Comparison of ENCODE assay signal across 19 cellular contexts in the genomic region with DNA sequence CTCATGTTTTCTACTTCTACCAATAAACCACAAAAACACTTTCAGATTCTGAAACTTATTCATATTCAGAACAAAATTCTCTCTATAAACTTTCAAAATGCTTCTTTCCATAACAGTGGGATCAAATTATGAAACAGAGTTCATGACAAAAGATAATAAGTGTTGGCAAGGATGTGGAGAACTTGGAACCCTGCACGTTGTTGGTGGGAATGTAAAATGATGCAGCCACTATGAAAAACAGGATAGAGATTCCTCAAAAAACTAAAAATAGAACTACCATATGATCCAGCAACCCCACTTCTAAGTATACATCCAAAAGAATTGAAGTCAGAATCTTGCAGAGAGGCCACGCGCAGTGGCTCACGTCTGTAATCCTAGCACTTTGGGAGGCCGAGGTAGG. TPM values are rescaled to one million over a fixed set of nuclear protein-coding genes. Genes with fewer than 3 reads are reported as not detected.
DNase-seq lines count a peak whose midpoint lies in the region; ATAC-seq, FAIRE-seq and TF ChIP-seq lines count a peak whose summit lies in the region.
"Had no signal": no experiment of that assay in that cellular context is flagged by ENCODE, and none has a peak within 500 bp of the region (broad histone marks: within the 10 kb centered on the region; RNA-seq: fewer than 3 reads in every experiment).

No MANE protein-coding gene starts in this region.

- no peak for ATAC-seq in HG03342 (IDR thresholded peaks at IDR 0.05; ENCODE audit: unreplicated experiment)
- no peak for ATAC-seq in HG02588 (IDR thresholded peaks at IDR 0.05; ENCODE audit: unreplicated experiment)
- ATAC-seq: CD8-positive, alpha-beta T cell had no signal

- H3K9me3 Mint-ChIP-seq in chondrocyte (ENCODE audit: low read depth), result no peaks in the 10 kb centered on the region
- H3K9me3 Mint-ChIP-seq: CD8-positive, alpha-beta T cell; HFFc6 had no signal

- H3K4me1 ChIP-seq in BE2C, result peaks cover 7% of the 10 kb centered on the region; the same call in 1 of the 2 replicates
- H3K4me1 ChIP-seq: BLaER1 had no signal

- H3K27me3 Mint-ChIP-seq in chondrocyte (ENCODE audit: low read depth), result no peaks in the 10 kb centered on the region
- H3K27me3 Mint-ChIP-seq: CD4-positive, CD25-positive, alpha-beta regulatory T cell had no signal

- H3K4me3 Mint-ChIP-seq in chondrocyte (ENCODE audit: unreplicated experiment), result no peak overlapping the region
- H3K4me3 Mint-ChIP-seq: CD4-positive, CD25-positive, alpha-beta regulatory T cell; CD8-positive, alpha-beta T cell; HFFc6 had no signal

- H3K4me1 Mint-ChIP-seq in chondrocyte (ENCODE audit: low read depth), result peaks cover 14% of the 10 kb centered on the region
- H3K4me1 Mint-ChIP-seq: CD4-positive, CD25-positive, alpha-beta regulatory T cell had no signal

- TF ChIP-seq CTCF in chondrocyte (IDR thresholded peaks at IDR 0.05) (no peak), BE2C (IDR thresholded peaks at IDR 0.05; ENCODE audit: low read depth, low read length) (no peak)

- no peak overlapping the region for H3K4me3 ChIP-seq in BE2C (ENCODE audit: low read depth, low read length)
- H3K4me3 ChIP-seq: BLaER1, HAP-1 had no signal

- peaks cover 53% of the 10 kb centered on the region for H3K36me3 ChIP-seq in BE2C

- no peaks in the 10 kb centered on the region for H3K9me3 ChIP-seq in BE2C
- H3K9me3 ChIP-seq: BLaER1, Caco-2, HAP-1 had no signal

- peak; percentile 40 for FAIRE-seq in frontal cortex (lab: Jason Lieb, UNC)
- FAIRE-seq: GM12891, H54 had no signal

- no peak for DNase-seq in chondrocyte (ENCODE audit: low spot score)
- DNase-seq in fibroblast of peridontal ligament (ENCODE audit: extremely low read depth), result peak; percentile 67
- no peak for DNase-seq in frontal cortex (ENCODE audit: low spot score in 2 of 2)
- DNase-seq in BE2C, result no peak
- DNase-seq: Caco-2; CD4-positive, CD25-positive, alpha-beta regulatory T cell; CD8-positive, alpha-beta T cell; DMS153; DND-41; EL; GF-D8; GOT3; HFFc6 had no signal

- peak overlapping the region; percentile 8 for H3K27ac Mint-ChIP-seq in chondrocyte (ENCODE audit: unreplicated experiment)
- H3K27ac Mint-ChIP-seq: CD8-positive, alpha-beta T cell; HFFc6 had no signal

- H3K36me3 Mint-ChIP-seq in chondrocyte (ENCODE audit: low read depth), result peaks cover 26% of the 10 kb centered on the region

- no peaks in the 10 kb centered on the region for H3K27me3 ChIP-seq in BE2C
- H3K27me3 ChIP-seq: BLaER1 had no signal

RNA-seq across cellular contexts. Expression of a gene that starts 45.4 kb away (rescaled TPM):
- total RNA-seq in chondrocyte (9.8 to 12.6 TPM (median 12.0 TPM) in 3 replicates), frontal cortex (14.7 TPM)
- polyA plus RNA-seq in BE2C (2012; ENCODE audit: insufficient read depth, insufficient read length, low read depth), result 23.5 TPM

RNA-seq across cellular contexts. Expression of a gene that starts 52.3 kb away (rescaled TPM):
- 13.6 to 21.8 TPM (median 18.2 TPM) in 3 replicates for total RNA-seq in chondrocyte
- total RNA-seq in frontal cortex, result 54.6 TPM
- polyA plus RNA-seq in BE2C (2012; ENCODE audit: insufficient read depth, insufficient read length, low read depth), result 21.1 TPM

RNA-seq across cellular contexts. Expression of a gene that starts 52.4 kb away (rescaled TPM):
- 9.5 to 20.0 TPM (median 9.8 TPM) in 3 replicates for total RNA-seq in chondrocyte
- total RNA-seq in frontal cortex, result 17.9 TPM
- 7.9 TPM for polyA plus RNA-seq in BE2C (2012; ENCODE audit: insufficient read depth, insufficient read length, low read depth)
